31 cellular contexts compared by ENCODE assay signal in the genomic region with DNA sequence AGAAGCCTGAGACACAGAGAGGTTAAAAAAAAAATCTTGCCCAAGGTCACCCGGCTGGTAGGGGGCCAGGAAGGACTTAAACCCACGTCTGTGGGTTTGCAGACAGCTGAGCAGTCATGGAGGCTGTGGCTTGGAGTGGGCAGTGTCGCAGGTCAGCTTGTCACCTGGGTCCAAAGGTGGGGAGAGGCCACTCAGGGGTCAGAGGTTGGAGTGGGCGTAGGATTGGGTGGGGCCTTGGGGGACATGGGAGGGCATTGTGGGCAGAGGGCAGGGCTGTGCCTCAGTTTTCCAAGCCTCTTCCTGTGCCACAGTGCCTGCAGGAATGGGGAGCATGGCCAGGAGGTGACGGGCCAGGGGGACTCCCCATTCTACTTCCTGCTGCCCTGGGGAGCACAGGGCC. TPM values are rescaled to one million over a fixed set of nuclear protein-coding genes. Genes with fewer than 3 reads are reported as not detected.
DNase-seq lines count a peak whose midpoint lies in the region; TF ChIP-seq lines count a peak whose summit lies in the region.
"Had no signal": no experiment of that assay in that cellular context is flagged by ENCODE, and none has a peak within 500 bp of the region (broad histone marks: within the 10 kb centered on the region; RNA-seq: fewer than 3 reads in every experiment).

No MANE protein-coding gene starts in this region.

- TF ChIP-seq EP300 in neural cell (conservative IDR thresholded peaks at IDR 0.05; ENCODE audit: poor library complexity, severe bottlenecking), result no peak

- H3K27ac ChIP-seq in left ventricle myocardium inferior (replicated peaks) (peak overlapping the region; percentile 83), right atrium auricular region (no peak overlapping the region), neural cell (ENCODE audit: low read length) (peak overlapping the region; percentile 100), substantia nigra (ENCODE audit: low read depth, low read length, poor library complexity, severe bottlenecking) (no peak overlapping the region)
- H3K27ac ChIP-seq: body of pancreas, esophagus muscularis mucosa, hepatocyte, stomach, tibial nerve had no signal

- no peaks in the 10 kb centered on the region for H3K27me3 Mint-ChIP-seq in brain

- TF ChIP-seq RAD21 in neural cell (conservative IDR thresholded peaks at IDR 0.05), result no peak

- peak overlapping the region; percentile 90 for H3K9ac ChIP-seq in neural cell (ENCODE audit: low read length)

- peaks cover 38% of the 10 kb centered on the region for H3K79me2 ChIP-seq in neural cell (replicated peaks; ENCODE audit: insufficient read depth, low read length)
- H3K79me2 ChIP-seq: hepatocyte had no signal

- H3K4me3 ChIP-seq in left ventricle myocardium inferior (no peak overlapping the region), right atrium auricular region (no peak overlapping the region), neural cell (ENCODE audit: low read length) (no peak overlapping the region)
- H3K4me3 ChIP-seq: body of pancreas, esophagus muscularis mucosa, hepatocyte, MG63, stomach, tibial nerve had no signal

- H4K20me1 ChIP-seq in neural cell (ENCODE audit: insufficient read depth), result peaks cover 4% of the 10 kb centered on the region

- peaks cover 87% of the 10 kb centered on the region for H3K4me1 Mint-ChIP-seq in brain

- peaks cover 0 to 4% (median 0%) of the 10 kb centered on the region in 5 experiments for H3K9me3 Mint-ChIP-seq in brain
- H3K9me3 Mint-ChIP-seq: activated CD8-positive, alpha-beta T cell treated with anti-CD3 and anti-CD28 coated beads for 36 hours; H9; memory B cell had no signal

- H3K36me3 Mint-ChIP-seq in brain, result peaks cover 3% of the 10 kb centered on the region
- H3K36me3 Mint-ChIP-seq: memory B cell had no signal

- in situ Hi-C loops in GM13977 (cut with MboI; ENCODE audit: low pct_unique_long_range_greater_than_20kb, low sequenced_read_pairs, unreplicated experiment), result loop anchor here (10.0 kb wide), 1 partner anchor 153 kb away; no protein-coding TSS in a partner anchor

- intact Hi-C loops in left ventricle myocardium inferior (cut with micrococcal nuclease), result no loop called here

- no peak overlapping the region for H3K4me2 ChIP-seq in neural cell (ENCODE audit: low read length)
- H3K4me2 ChIP-seq: hepatocyte had no signal

- peak overlapping the region; percentile 100 for H3K27ac Mint-ChIP-seq in brain
- H3K27ac Mint-ChIP-seq: activated CD8-positive, alpha-beta T cell treated with anti-CD3 and anti-CD28 coated beads for 36 hours; H9; memory B cell had no signal

- peaks cover 25% of the 10 kb centered on the region for H3F3A ChIP-seq in neural cell (ENCODE audit: insufficient read depth, low read length, poor library complexity, severe bottlenecking)

- H3K27me3 ChIP-seq in left ventricle myocardium inferior (ENCODE audit: low read depth), result peaks cover 11% of the 10 kb centered on the region
- no peaks in the 10 kb centered on the region for H3K27me3 ChIP-seq in right atrium auricular region
- no peaks in the 10 kb centered on the region for H3K27me3 ChIP-seq in neural cell (ENCODE audit: insufficient read depth, low read depth, low read length)
- H3K27me3 ChIP-seq: BE2C, body of pancreas, MG63 had no signal

- TF ChIP-seq CTCF in left ventricle myocardium inferior (IDR thresholded peaks at IDR 0.05; ENCODE audit: borderline replicate concordance) (no peak), right atrium auricular region (IDR thresholded peaks at IDR 0.05) (no peak), brain (conservative IDR thresholded peaks at IDR 0.05) (no peak), neural cell (IDR thresholded peaks at IDR 0.05; ENCODE audit: poor library complexity, severe bottlenecking) (no peak), GM13977 (IDR thresholded peaks at IDR 0.05; ENCODE audit: extremely low read depth, insufficient read depth, missing control alignments) (no peak)

- peak overlapping the region in 3 of 5 experiments; percentile 18 to 63 (median 39) for H3K4me3 Mint-ChIP-seq in brain
- H3K4me3 Mint-ChIP-seq: activated CD8-positive, alpha-beta T cell treated with anti-CD3 and anti-CD28 coated beads for 36 hours; H9; memory B cell had no signal

- no peaks in the 10 kb centered on the region for H3K9me3 ChIP-seq in left ventricle myocardium inferior (replicated peaks)
- no peaks in the 10 kb centered on the region for H3K9me3 ChIP-seq in right atrium auricular region
- H3K9me3 ChIP-seq in neural cell (ENCODE audit: low read length), result no peaks in the 10 kb centered on the region
- H3K9me3 ChIP-seq: BE2C, body of pancreas, esophagus muscularis mucosa, MG63, stomach, tibial nerve had no signal

- H3K4me1 ChIP-seq in left ventricle myocardium inferior (peaks cover 81% of the 10 kb centered on the region), right atrium auricular region (peaks cover 0 to 39% of the 10 kb centered on the region in 2 donors)

- no peak overlapping the region for H2AFZ ChIP-seq in neural cell (ENCODE audit: low read depth, low read length)
- H2AFZ ChIP-seq: hepatocyte had no signal

- no peak for DNase-seq in left ventricle myocardium inferior
- DNase-seq in right atrium auricular region (ENCODE audit: low spot score), result no peak
- no peak for DNase-seq in GM13977 (ENCODE audit: low spot score)
- DNase-seq in SK-N-DZ (ENCODE audit: low spot score), result no peak
- DNase-seq in substantia nigra (lab: John Stamatoyannopoulos, UW), result no peak
- DNase-seq: ACHN; activated CD4-positive, CD25-positive, alpha-beta regulatory T cell treated with anti-CD3 and anti-CD28 coated beads, Interleukin-2, amount 50 U/mL, for 72 hours; activated CD8-positive, alpha-beta T cell treated with anti-CD3 and anti-CD28 coated beads for 36 hours; activated effector memory CD4-positive, alpha-beta T cell treated with anti-CD3 and anti-CD28 coated beads, Interleukin-2, amount 50 U/mL, for 16 hours; BE2C; effector memory CD4-positive, alpha-beta T cell; foreskin melanocyte; GDM1; H9; KBM-7; MG63; NCI-H1105 treated with DMSO at 0.1 percent for 48 hours; NCI-H2029 treated with DMSO at 0.1 percent for 48 hours; NCI-H526; small intestine; stimulated activated CD4-positive, alpha-beta T cell treated with anti-CD3 and anti-CD28 coated beads, Interleukin-1b, Interleukin-23, amount 100 ng/mL, for 48 hours; stimulated activated CD8-positive, alpha-beta memory T cell treated with anti-CD3 and anti-CD28 coated beads, Interleukin-4, amount 100 ng/mL, for 48 hours; stomach; T-helper 1 cell had no signal

- peaks cover 6% of the 10 kb centered on the region for H3K36me3 ChIP-seq in left ventricle myocardium inferior
- H3K36me3 ChIP-seq in right atrium auricular region, result no peaks in the 10 kb centered on the region
- no peaks in the 10 kb centered on the region for H3K36me3 ChIP-seq in neural cell (ENCODE audit: insufficient read depth, low read length)
- H3K36me3 ChIP-seq: BE2C, MG63, stomach, tibial nerve had no signal

- H3K9me2 ChIP-seq in neural cell (ENCODE audit: insufficient read depth, low read length), result no peaks in the 10 kb centered on the region

TF ChIP-seq in neural cell, 6 proteins besides CTCF, POLR2A, EP300 and RAD21:
- TF ChIP-seq TAF1 (IDR thresholded peaks at IDR 0.05; ENCODE audit: low read depth), result no peak

RNA-seq across cellular contexts. Expression of a gene that starts 2.0 kb away (rescaled TPM):
- total RNA-seq in left ventricle myocardium inferior (763 TPM), right atrium auricular region (100 to 1,000 TPM; 163 to 238 TPM)
- polyA plus RNA-seq in brain (ENCODE audit: insufficient read depth, low read depth, low replicate concordance) (288 TPM), neural cell (507 and 592 TPM in 2 replicates)
- polyA minus RNA-seq in neural cell, result 346 and 414 TPM in 2 replicates
- 142 and 156 TPM in 2 replicates for polyA plus RNA-seq in SK-N-DZ (2014; cell fraction: cytosol; rRNA removed)
- 256 and 322 TPM in 2 replicates for polyA plus RNA-seq in SK-N-DZ (2014; cell fraction: nucleus; rRNA removed)

RNA-seq across cellular contexts. Expression of a gene that starts 17.4 kb away (rescaled TPM):
- total RNA-seq in left ventricle myocardium inferior (16.8 TPM), right atrium auricular region (10 to 100 TPM; 11.9 to 12.9 TPM)
- polyA plus RNA-seq in brain (ENCODE audit: insufficient read depth, low read depth, low replicate concordance) (8.6 TPM), neural cell (59.4 and 61.2 TPM in 2 replicates)
- polyA minus RNA-seq in neural cell, result 34.6 and 36.9 TPM in 2 replicates
- 39.1 and 40.9 TPM in 2 replicates for polyA plus RNA-seq in SK-N-DZ (2014; cell fraction: cytosol; rRNA removed)
- polyA plus RNA-seq in SK-N-DZ (2014; cell fraction: nucleus; rRNA removed), result 179 and 180 TPM in 2 replicates

Comparison
In these comparisons a context has a peak if more than half of its experiments do, and no peak if none do; other contexts are left out.
1. H3K27ac ChIP-seq: peak in left ventricle myocardium inferior (single experiment) and neural cell (single experiment); none in right atrium auricular region (0 of 2) and substantia nigra (single experiment).